In genomic region chr12:46483572-46484395, GRCh38 we compare ENCODE assay signal across 1 cellular context.
TF ChIP-seq lines count a peak whose summit lies in the region.

No MANE protein-coding gene starts in this region.

TF ChIP-seq in SK-N-SH treated with all-trans-retinoic acid at 6 μM for 48 hours, 23 proteins besides CTCF, POLR2A, EP300 and RAD21 (continued from another document):
- TF ChIP-seq TSHZ2 (CRISPR knock-in tag; IDR thresholded peaks at IDR 0.05) (no peak), CSDC2 (CRISPR knock-in tag; IDR thresholded peaks at IDR 0.05) (no peak), GLIS3 (CRISPR knock-in tag; IDR thresholded peaks at IDR 0.05) (no peak), ESRRG (CRISPR knock-in tag; IDR thresholded peaks at IDR 0.05) (no peak), TOX (CRISPR knock-in tag; IDR thresholded peaks at IDR 0.05; ENCODE audit: borderline replicate concordance) (no peak), ZFP3 (CRISPR knock-in tag; IDR thresholded peaks at IDR 0.05) (no peak)
